14 cellular contexts compared by ENCODE assay signal in genomic region chr6:135358907-135359459, GRCh38.
A peak's percentile ranks its signal among the peaks of the same experiment; 100 is the strongest.
DNase-seq lines count a peak whose midpoint lies in the region; TF ChIP-seq lines count a peak whose summit lies in the region.
"Had no signal": no experiment of that assay in that cellular context is flagged by ENCODE, and none has a peak within 500 bp of the region (broad histone marks: within the 10 kb centered on the region; RNA-seq: fewer than 3 reads in every experiment).

No MANE protein-coding gene starts in this region.

- no peaks in the 10 kb centered on the region for H3K27me3 ChIP-seq in brain microvascular endothelial cell (replicated peaks)

- no peak overlapping the region for H3K4me3 ChIP-seq in brain microvascular endothelial cell (ENCODE audit: low read depth, low read length)
- H3K4me3 ChIP-seq: lung had no signal

- peak overlapping the region; percentile 99 for H3K27ac ChIP-seq in brain microvascular endothelial cell

- TF ChIP-seq CTCF in brain microvascular endothelial cell (IDR thresholded peaks at IDR 0.05; ENCODE audit: low read depth, low read length, missing control alignments) = no peak

- in situ Hi-C loops in brain microvascular endothelial cell (cut with HindIII; ENCODE audit: low pct_ligation_motif_present, low sequenced_read_pairs) = no loop called here

- DNase-seq in ELR (ENCODE audit: low read depth) (peak; percentile 78), LHCN-M2 (ENCODE audit: low read depth) (peak; percentile 65), brain microvascular endothelial cell (no peak), myocyte (ENCODE audit: low read depth) (peak; percentile 12), DMS114 treated with DMSO at 0.1 percent for 48 hours (lab: John Stamatoyannopoulos, UW; ENCODE audit: unreplicated experiment) (no peak), kidney tubule cell (ENCODE audit: low spot score) (no peak), NCI-H1105 treated with DMSO at 0.1 percent for 48 hours (lab: John Stamatoyannopoulos, UW) (no peak), ecto neural progenitor cell (ENCODE audit: low spot score) (no peak)
- DNase-seq: activated naive CD4-positive, alpha-beta T cell; CD4-positive, alpha-beta T cell; GF-D8; NCI-H524; T-helper 9 cell had no signal

- no peaks in the 10 kb centered on the region for H3K36me3 ChIP-seq in brain microvascular endothelial cell (replicated peaks)

Comparison
In these comparisons a context has a peak if more than half of its experiments do, and no peak if none do; other contexts are left out.
1. DNase-seq: peak in ELR (single experiment), LHCN-M2 (single experiment) and myocyte (single experiment); none in brain microvascular endothelial cell (single experiment), DMS114 treated with DMSO at 0.1 percent for 48 hours (single experiment), kidney tubule cell (single experiment), NCI-H1105 treated with DMSO at 0.1 percent for 48 hours (single experiment) and ecto neural progenitor cell (single experiment).